7 cellular contexts compared by ENCODE assay signal in genomic region chr16:49407873-49408565, GRCh38. TPM values are rescaled to one million over a fixed set of nuclear protein-coding genes. Genes with fewer than 3 reads are reported as not detected.
DNase-seq lines count a peak whose midpoint lies in the region; ATAC-seq and TF ChIP-seq lines count a peak whose summit lies in the region.

No MANE protein-coding gene starts in this region.

- no peak overlapping the region for H3K27ac Mint-ChIP-seq in T-helper 17 cell

- intact Hi-C loops in gastrocnemius medialis (cut with DNase I; ENCODE audit: low total_unique reads), result loop anchor here (1.0 to 2.0 kb wide), 3 partner anchors 185 to 514 kb away; no protein-coding TSS in a partner anchor

- no peak for TF ChIP-seq POLR2A in gastrocnemius medialis (IDR thresholded peaks at IDR 0.05)

- in situ Hi-C loops in gastrocnemius medialis (cut with MboI; ENCODE audit: low sequenced_read_pairs in 4 of 4), result loop anchor here in 3 of 4 donors (10.0 to 25.0 kb wide), 4 partner anchors 179 to 507 kb away; no protein-coding TSS in a partner anchor

- no peak overlapping the region for H3K4me3 ChIP-seq in right atrium auricular region
- no peak overlapping the region for H3K4me3 ChIP-seq in gastrocnemius medialis

- peak; percentile 88 to 95 for TF ChIP-seq CTCF in right atrium auricular region (IDR thresholded peaks at IDR 0.05)
- TF ChIP-seq CTCF in gastrocnemius medialis (IDR thresholded peaks at IDR 0.05 in 4 of 5, conservative IDR thresholded peaks at IDR 0.05 in 1 of 5), result peak; percentile 85 to 95 (median 88)

- H3K36me3 ChIP-seq in right atrium auricular region (no peaks in the 10 kb centered on the region), gastrocnemius medialis (no peaks in the 10 kb centered on the region)

- H3K4me1 ChIP-seq in right atrium auricular region (no peaks in the 10 kb centered on the region), gastrocnemius medialis (peaks cover 0 to 3% of the 10 kb centered on the region in 2 donors)

- ATAC-seq in GM18498 (IDR thresholded peaks at IDR 0.05; ENCODE audit: unreplicated experiment), result peak; percentile 88
- ATAC-seq in HG02763 (IDR thresholded peaks at IDR 0.05; ENCODE audit: unreplicated experiment), result peak; percentile 90
- peak; percentile 62 for ATAC-seq in T-helper 17 cell
- peak; percentile 88 to 92 for ATAC-seq in gastrocnemius medialis

- H3K4me3 Mint-ChIP-seq in T-helper 17 cell, result no peak overlapping the region

- H3K27me3 ChIP-seq in right atrium auricular region (no peaks in the 10 kb centered on the region), gastrocnemius medialis (peaks cover 0 to 5% (median 0%) of the 10 kb centered on the region in 3 donors)

- H3K9me3 ChIP-seq in T-helper 17 cell (ENCODE audit: control insufficient read depth, low read length, poor library complexity, severe bottlenecking), result no peaks in the 10 kb centered on the region
- H3K9me3 ChIP-seq in right atrium auricular region, result peaks cover 0 to 6% of the 10 kb centered on the region in 2 donors
- no peaks in the 10 kb centered on the region for H3K9me3 ChIP-seq in gastrocnemius medialis

- peak; percentile 74 to 94 (median 82) for DNase-seq in NCI-H1417 (lab: John Stamatoyannopoulos, UW)
- DNase-seq in T-helper 17 cell, result peak; percentile 22 to 36 (median 24)
- DNase-seq in amygdala (lab: John Stamatoyannopoulos, UW), result peak in 54 of 56 donors; percentile 4 to 78 (median 56)
- peak; percentile 79 for DNase-seq in right atrium auricular region (ENCODE audit: low spot score)
- DNase-seq in gastrocnemius medialis, result peak; percentile 57 to 73

- H3K4me1 Mint-ChIP-seq in T-helper 17 cell, result peaks cover 8% of the 10 kb centered on the region

- H3K27ac ChIP-seq in right atrium auricular region, result no peak overlapping the region
- no peak overlapping the region for H3K27ac ChIP-seq in gastrocnemius medialis

- no peaks in the 10 kb centered on the region for H3K36me3 Mint-ChIP-seq in T-helper 17 cell (ENCODE audit: low read depth)

- H3K27me3 Mint-ChIP-seq in T-helper 17 cell, result peaks cover 17% of the 10 kb centered on the region

RNA-seq across cellular contexts. Expression of gene C16orf78, which starts 34.4 kb away (rescaled TPM):
- total RNA-seq in T-helper 17 cell (not detected), right atrium auricular region (not detected), gastrocnemius medialis (not detected)

Comparison
In these comparisons a context has a peak if more than half of its experiments do, and no peak if none do; other contexts are left out.
1. DNase-seq: peak in every context shown above with its lines; median percentile 82 in NCI-H1417; 79 in right atrium auricular region; 65 in gastrocnemius medialis; 56 in amygdala; 24 in T-helper 17 cell.